In the genomic region with DNA sequence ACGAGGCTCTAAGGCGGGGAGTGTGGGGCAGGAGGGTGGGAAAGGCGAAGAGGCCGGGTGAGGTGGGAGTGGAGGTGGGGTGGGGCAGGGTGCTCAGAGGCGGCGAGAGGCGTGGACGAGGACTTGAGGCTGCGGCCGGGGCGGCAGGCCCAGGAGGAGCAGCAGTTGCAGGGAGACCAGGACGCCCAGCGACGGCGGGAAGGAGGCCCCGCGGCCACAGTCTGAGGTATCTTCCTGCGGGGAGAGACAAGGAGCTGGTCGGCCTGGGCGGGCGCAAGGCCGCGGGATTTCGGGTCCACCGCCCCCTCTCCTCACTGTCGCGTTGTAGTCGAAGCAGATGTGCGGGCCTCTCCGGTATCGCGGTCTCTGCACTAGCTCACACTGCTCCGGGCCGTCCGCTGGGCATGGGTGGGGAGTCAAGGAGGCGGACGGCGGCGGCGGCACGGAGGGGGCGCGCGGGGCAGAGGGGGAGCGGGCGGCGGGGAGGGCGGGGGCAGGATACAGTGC, we compare ENCODE assay signal across 1 cellular context.
TF ChIP-seq lines count a peak whose summit lies in the region.

No MANE protein-coding gene starts in this region.

TF ChIP-seq in HEK293, 187 proteins besides CTCF, POLR2A, EP300 and RAD21 (continued from another document):
- TF ChIP-seq, protein P1, sequence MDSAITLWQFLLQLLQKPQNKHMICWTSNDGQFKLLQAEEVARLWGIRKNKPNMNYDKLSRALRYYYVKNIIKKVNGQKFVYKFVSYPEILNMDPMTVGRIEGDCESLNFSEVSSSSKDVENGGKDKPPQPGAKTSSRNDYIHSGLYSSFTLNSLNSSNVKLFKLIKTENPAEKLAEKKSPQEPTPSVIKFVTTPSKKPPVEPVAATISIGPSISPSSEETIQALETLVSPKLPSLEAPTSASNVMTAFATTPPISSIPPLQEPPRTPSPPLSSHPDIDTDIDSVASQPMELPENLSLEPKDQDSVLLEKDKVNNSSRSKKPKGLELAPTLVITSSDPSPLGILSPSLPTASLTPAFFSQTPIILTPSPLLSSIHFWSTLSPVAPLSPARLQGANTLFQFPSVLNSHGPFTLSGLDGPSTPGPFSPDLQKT (IDR thresholded peaks at IDR 0.05; ENCODE audit: borderline replicate concordance, low read depth, low read length), result no peak
- TF ChIP-seq KLF1 (tag by site-specific recombination; IDR thresholded peaks at IDR 0.05) (peak; percentile 75), ZNF792 (tag by site-specific recombination; IDR thresholded peaks at IDR 0.05) (no peak), ZNF121 (tag by site-specific recombination; IDR thresholded peaks at IDR 0.05) (no peak), ZNF37A (tag by site-specific recombination; IDR thresholded peaks at IDR 0.05) (no peak), ZNF677 (tag by site-specific recombination; IDR thresholded peaks at IDR 0.05) (no peak), ZNF624 (tag by site-specific recombination; IDR thresholded peaks at IDR 0.05) (no peak), ZSCAN16 (tag by site-specific recombination; IDR thresholded peaks at IDR 0.05) (no peak), KLF17 (tag by site-specific recombination; IDR thresholded peaks at IDR 0.05) (0 out of 2 replicates have a peak, but pooled peaks have one; percentile 23)
